8 cellular contexts compared by ENCODE assay signal in genomic region chr19:44072543-44073401, GRCh38. TPM values are rescaled to one million over a fixed set of nuclear protein-coding genes. Genes with fewer than 3 reads are reported as not detected.
DNase-seq lines count a peak whose midpoint lies in the region; ATAC-seq and TF ChIP-seq lines count a peak whose summit lies in the region.

No MANE protein-coding gene starts in this region.

- intact Hi-C loops in transverse colon (cut with DNase I; ENCODE audit: low total_unique reads): no loop called here

- in situ Hi-C loops in transverse colon (cut with MboI; ENCODE audit: low pct_ligation_motif_present in 1 of 4, low pct_unique_long_range_greater_than_20kb in 1 of 4, low sequenced_read_pairs in 3 of 4): no loop called here

- no peak for ATAC-seq in lung (ENCODE audit: insufficient read depth, low FRiP score)
- ATAC-seq in GM18511 (IDR thresholded peaks at IDR 0.05; ENCODE audit: unreplicated experiment): no peak

- H3K36me3 ChIP-seq in KOPT-K1 (ENCODE audit: insufficient read depth, low read length): no peaks in the 10 kb centered on the region; the same call in 1 of the 2 replicates
- peaks cover 0 to 3% of the 10 kb centered on the region in 2 donors for H3K36me3 ChIP-seq in lung (ENCODE audit: control insufficient read depth in 2 of 2, insufficient read depth in 2 of 2, low read length in 2 of 2)
- H3K36me3 ChIP-seq in transverse colon: peaks cover 0 to 4% (median 0%) of the 10 kb centered on the region in 4 donors

- H3K27me3 ChIP-seq in lung (ENCODE audit: control insufficient read depth, insufficient read depth) (no peaks in the 10 kb centered on the region), transverse colon (no peaks in the 10 kb centered on the region)

- H3K27ac ChIP-seq in KOPT-K1 (ENCODE audit: low read depth, low read length, poor library complexity, severe bottlenecking) (peak overlapping the region; percentile 44), lung (ENCODE audit: low read depth in 1 of 2, low read length in 1 of 2) (no peak overlapping the region), transverse colon (peak overlapping the region in 2 of 4 donors; percentile 74 to 75)

- H3K4me3 ChIP-seq in lung: peak overlapping the region; percentile 35
- peak overlapping the region; percentile 23 to 78 (median 60) for H3K4me3 ChIP-seq in transverse colon

- DNase-seq in COLO829 (ENCODE audit: low spot score) (peak; percentile 3), cerebellar cortex (ENCODE audit: low spot score) (peak; percentile 12), lung (ENCODE audit: low spot score) (no peak), transverse colon (no peak), NCI-H1436 (lab: John Stamatoyannopoulos, UW) (no peak)
- no peak for DNase-seq in activated CD4-positive, CD25-positive, alpha-beta regulatory T cell (lab: John Stamatoyannopoulos, UW)

- H3K9me3 ChIP-seq in KOPT-K1 (ENCODE audit: insufficient read depth, low read length, poor library complexity, severe bottlenecking): peaks cover 12% of the 10 kb centered on the region
- peaks cover 3 to 6% of the 10 kb centered on the region in 2 donors for H3K9me3 ChIP-seq in lung (ENCODE audit: control insufficient read depth in 2 of 2, insufficient read depth in 1 of 2, low read length in 1 of 2)
- peaks cover 14 to 18% of the 10 kb centered on the region in 2 donors for H3K9me3 ChIP-seq in transverse colon

- H3K4me1 ChIP-seq in lung (ENCODE audit: control insufficient read depth in 2 of 2, insufficient read depth in 2 of 2, low read length in 2 of 2): no peaks in the 10 kb centered on the region
- peaks cover 0 to 17% (median 10%) of the 10 kb centered on the region in 4 donors for H3K4me1 ChIP-seq in transverse colon

- WGBS in lung, 2 donors: 22 to 24% methylated on average over 18 of the region's 18 CpGs
- 26 to 32% methylated on average over 7 to 18 of the region's 18 CpGs for WGBS in transverse colon (ENCODE audit: low coverage in 1 of 2), 2 donors

- TF ChIP-seq POLR2A in transverse colon (IDR thresholded peaks at IDR 0.05): no peak

- TF ChIP-seq EP300 in transverse colon (IDR thresholded peaks at IDR 0.05; ENCODE audit: low read depth): no peak

- TF ChIP-seq CTCF in lung (IDR thresholded peaks at IDR 0.05; ENCODE audit: control extremely low read depth, extremely low read depth) (no peak), transverse colon (IDR thresholded peaks at IDR 0.05) (no peak)

RNA-seq across cellular contexts. Expression of gene ZNF284, which starts 0.8 kb away (rescaled TPM):
- total RNA-seq in lung (1 to 10 TPM; 2.1 to 4.1 TPM), transverse colon (1 to 10 TPM in 2 of 4 donors, not detected in 2; 2.5 to 3.2 TPM)
- polyA plus RNA-seq in lung: 1 to 10 TPM in 1 of 2 donors, under 1 TPM in 1; 0.62 to 1.0 TPM

RNA-seq across cellular contexts. Expression of gene ZNF223, which starts 20.9 kb away (rescaled TPM):
- total RNA-seq in lung: 1 to 10 TPM; 5.6 to 9.6 TPM
- polyA plus RNA-seq in lung: 1 to 10 TPM; 2.8 to 3.9 TPM
- total RNA-seq in transverse colon: 1 to 10 TPM in 3 of 4 donors, not detected in 1; 2.2 to 8.5 (median 6.5) TPM

RNA-seq across cellular contexts. Expression of gene ZNF224, which starts 21.4 kb away (rescaled TPM):
- 10 to 100 TPM; 19.8 to 63.7 TPM for total RNA-seq in lung
- polyA plus RNA-seq in lung: 10 to 100 TPM; 11.2 to 18.7 TPM
- 10 to 100 TPM; 37.1 to 49.7 (median 44.2) TPM for total RNA-seq in transverse colon

RNA-seq across cellular contexts. Expression of gene ZNF225, which starts 40.4 kb away (rescaled TPM):
- 1 to 10 TPM; 3.6 to 9.8 TPM for total RNA-seq in lung
- polyA plus RNA-seq in lung: 1 to 10 TPM; 1.4 TPM
- total RNA-seq in transverse colon: 10 to 100 TPM in 1 of 4 donors, 1 to 10 TPM in 2, not detected in 1; 3.0 to 26.9 (median 5.1) TPM

RNA-seq across cellular contexts. Expression of gene ZNF222, which starts 47.6 kb away (rescaled TPM):
- 1 to 10 TPM; 3.4 to 5.9 TPM for total RNA-seq in lung
- polyA plus RNA-seq in lung: 1 to 10 TPM; 2.5 to 4.6 TPM
- 1 to 10 TPM in 3 of 4 donors, not detected in 1; 2.2 to 6.3 (median 3.0) TPM for total RNA-seq in transverse colon

Comparison
In these comparisons a context has a peak if more than half of its experiments do, and no peak if none do; other contexts are left out.
1. DNase-seq: peak in COLO829 (single experiment) and cerebellar cortex (single experiment); none in lung (single experiment), transverse colon (single experiment), NCI-H1436 (single experiment) and activated CD4-positive, CD25-positive, alpha-beta regulatory T cell (0 of 4).